ENCODE assay signal across 8 cellular contexts in genomic region chr7:72914756-72915525, GRCh38. TPM values are rescaled to one million over a fixed set of nuclear protein-coding genes. Genes with fewer than 3 reads are reported as not detected.
A peak's percentile ranks its signal among the peaks of the same experiment; 100 is the strongest.
DNase-seq lines count a peak whose midpoint lies in the region; ATAC-seq and TF ChIP-seq lines count a peak whose summit lies in the region.
"Not testable (repeated sequence)": the region's sequence is repeated elsewhere in the genome, so short reads cannot be mapped to it uniquely, and the experiment has no call there.

No MANE protein-coding gene starts in this region.

- H3K27me3 Mint-ChIP-seq in T-cell; activated naive CD8-positive, alpha-beta T cell treated with anti-CD3 and anti-CD28 coated beads for 36 hours; progenitor cell of endocrine pancreas: not testable (repeated sequence)

- not testable (repeated sequence) for H3K4me3 Mint-ChIP-seq in T-cell; activated naive CD8-positive, alpha-beta T cell treated with anti-CD3 and anti-CD28 coated beads for 36 hours; progenitor cell of endocrine pancreas (ENCODE audit: low read depth)

- CTCF ChIA-PET in T-cell (lab: Charles Lee): interaction anchor here (0.5 to 1.4 kb wide), 7 partner anchors 63 to 105 kb away, joined by 3 to 4 read pairs (median 3); partner anchors contain the start of gene TYW1B (in 1 of the 2)

- WGBS in aorta, 2 donors: 58 to 65% methylated on average over 9 of the region's 9 CpGs

- H3K36me3 Mint-ChIP-seq in T-cell: peaks cover 21% of the 10 kb centered on the region
- H3K36me3 Mint-ChIP-seq in activated naive CD8-positive, alpha-beta T cell treated with anti-CD3 and anti-CD28 coated beads for 36 hours: peaks cover 11% of the 10 kb centered on the region
- peaks cover 23% of the 10 kb centered on the region for H3K36me3 Mint-ChIP-seq in progenitor cell of endocrine pancreas (ENCODE audit: insufficient read depth)

- intact Hi-C loops in aorta (cut with DNase I): loop anchor here in 1 of 2 donors (5.0 kb wide), 1 partner anchor 93 kb away; no protein-coding TSS in a partner anchor

- POLR2A ChIA-PET in T-cell (lab: Charles Lee): not testable (repeated sequence)

- peak; percentile 43 for DNase-seq in GM13976 (ENCODE audit: low spot score)
- peak; percentile 71 for DNase-seq in NAMALWA (ENCODE audit: low spot score)
- peak in 33 of 34 experiments; percentile 9 to 57 (median 37) for DNase-seq in T-cell
- peak; percentile 44 for DNase-seq in activated naive CD8-positive, alpha-beta T cell treated with anti-CD3 and anti-CD28 coated beads for 36 hours
- DNase-seq in glomerular visceral epithelial cell (ENCODE audit: extremely low spot score): peak; percentile 42
- peak; percentile 42 for DNase-seq in progenitor cell of endocrine pancreas (ENCODE audit: low spot score, unreplicated experiment)
- DNase-seq in aorta: peak; percentile 54 to 82

- not testable (repeated sequence) for H3K36me3 ChIP-seq in aorta (ENCODE audit: control insufficient read depth in 1 of 2, insufficient read depth in 2 of 2, low read length in 1 of 2)

- H3K4me1 ChIP-seq in aorta (ENCODE audit: control insufficient read depth in 1 of 2, insufficient read depth in 2 of 2, low read length in 2 of 2): not testable (repeated sequence)

- H3K27ac ChIP-seq in aorta (ENCODE audit: low read depth in 1 of 2, low read length in 2 of 2): not testable (repeated sequence)

- H3K4me3 ChIP-seq in aorta (ENCODE audit: low read length in 2 of 2): not testable (repeated sequence)

- not testable (repeated sequence) for H3K9me3 Mint-ChIP-seq in T-cell; activated naive CD8-positive, alpha-beta T cell treated with anti-CD3 and anti-CD28 coated beads for 36 hours; progenitor cell of endocrine pancreas (ENCODE audit: low read depth)

- ATAC-seq in HG02798 (IDR thresholded peaks at IDR 0.05; ENCODE audit: poor library complexity, unreplicated experiment) (peak; percentile 78), T-cell (replicated peaks in 1 of 4) (peak; percentile 75 to 86 (median 79))
- not testable (repeated sequence) for ATAC-seq in aorta (ENCODE audit: low FRiP score)

- not testable (repeated sequence) for H3K27me3 ChIP-seq in aorta (ENCODE audit: control insufficient read depth in 1 of 2, insufficient read depth in 2 of 2, low read length in 1 of 2)

- in situ Hi-C loops in GM13976 (cut with MboI; ENCODE audit: low sequenced_read_pairs, unreplicated experiment): loop anchor here (25.0 kb wide), 1 partner anchor 1153 kb away; no protein-coding TSS in a partner anchor

- H3K27ac Mint-ChIP-seq in T-cell (peak overlapping the region; percentile 29 to 41), progenitor cell of endocrine pancreas (peak overlapping the region; percentile 95)
- H3K27ac Mint-ChIP-seq in activated naive CD8-positive, alpha-beta T cell treated with anti-CD3 and anti-CD28 coated beads for 36 hours: not testable (repeated sequence)

- TF ChIP-seq CTCF in GM13976 (IDR thresholded peaks at IDR 0.05; ENCODE audit: borderline replicate concordance, control extremely low read depth, extremely low read depth, insufficient read depth, missing control alignments) (peak; percentile 42), progenitor cell of endocrine pancreas (IDR thresholded peaks at IDR 0.05; ENCODE audit: unreplicated experiment) (peak; percentile 70)

- H3K9me3 ChIP-seq in aorta (ENCODE audit: control insufficient read depth, low read length): not testable (repeated sequence)

- H3K4me1 Mint-ChIP-seq in T-cell (peaks cover 10 to 18% (median 16%) of the 10 kb centered on the region in 3 donors), progenitor cell of endocrine pancreas (ENCODE audit: low read depth) (peaks cover 13% of the 10 kb centered on the region)
- peaks cover 23% of the 10 kb centered on the region for H3K4me1 Mint-ChIP-seq in activated naive CD8-positive, alpha-beta T cell treated with anti-CD3 and anti-CD28 coated beads for 36 hours

RNA-seq across cellular contexts. Expression of gene POM121, which starts 10.0 kb away (rescaled TPM):
- total RNA-seq in T-cell: 10 to 100 TPM; 58.4 to 68.6 (median 65.9) TPM
- 10 to 100 TPM; 82.5 to 86.6 TPM for total RNA-seq in activated naive CD8-positive, alpha-beta T cell treated with anti-CD3 and anti-CD28 coated beads for 36 hours
- 53.2 and 53.6 TPM in 2 replicates for total RNA-seq in progenitor cell of endocrine pancreas
- total RNA-seq in aorta: 10 to 100 TPM; 31.3 to 31.9 TPM
- 10 to 100 TPM in 1 of 2 donors, 1 to 10 TPM in 1; 7.6 to 15.7 TPM for polyA plus RNA-seq in aorta

RNA-seq across cellular contexts. Expression of gene TRIM74, which starts 54.3 kb away (rescaled TPM):
- total RNA-seq in T-cell (1 to 10 TPM; 2.7 to 8.3 (median 5.5) TPM), progenitor cell of endocrine pancreas (2.1 and 2.4 TPM in 2 replicates), aorta (under 1 TPM; 0.69 to 0.84 TPM)
- under 1 TPM in 1 of 2 experiments, not detected in 1; 0.35 TPM for total RNA-seq in activated naive CD8-positive, alpha-beta T cell treated with anti-CD3 and anti-CD28 coated beads for 36 hours
- not detected for polyA plus RNA-seq in aorta
